In genomic region chr6:156583083-156583482, GRCh38 we compare ENCODE assay signal across 16 cellular contexts.
"Had no signal": no experiment of that assay in that cellular context is flagged by ENCODE, and none has a peak within 500 bp of the region (broad histone marks: within the 10 kb centered on the region; RNA-seq: fewer than 3 reads in every experiment).

No MANE protein-coding gene starts in this region.

- H3K27me3 ChIP-seq: MG63, Peyer's patch, SJCRH30 had no signal

- H3K4me3 ChIP-seq: MG63, PC-9, Peyer's patch, SJCRH30 had no signal

- H3K4me1 ChIP-seq: Peyer's patch, SJCRH30 had no signal

- H3K36me3 ChIP-seq: MG63, Peyer's patch, SJCRH30 had no signal

- ATAC-seq: HepG2, Right ventricle myocardium inferior, SK-N-SH treated with all-trans-retinoic acid at 6 μM for 48 hours had no signal

- H2AFZ ChIP-seq: PC-9 had no signal

- DNase-seq: IMR-90; Karpas-422; KG1; MG63; NCI-H1694 treated with DMSO at 0.1 percent for 48 hours; NCI-H1930; NCI-H524; NK-92 treated with Interleukin-12 subunit alpha and Interleukin-12 subunit beta, amount 100 ng/mL, for 24 hours; OCI-M1; PC-9; Peyer's patch; SJCRH30; T-helper 1 cell had no signal

- H3K9me3 ChIP-seq: MG63, SJCRH30 had no signal

- FAIRE-seq: HepG2 had no signal

- H3K4me2 ChIP-seq: PC-9 had no signal

- H3K27ac ChIP-seq: PC-9, Peyer's patch, SJCRH30 had no signal
